In the genomic region with DNA sequence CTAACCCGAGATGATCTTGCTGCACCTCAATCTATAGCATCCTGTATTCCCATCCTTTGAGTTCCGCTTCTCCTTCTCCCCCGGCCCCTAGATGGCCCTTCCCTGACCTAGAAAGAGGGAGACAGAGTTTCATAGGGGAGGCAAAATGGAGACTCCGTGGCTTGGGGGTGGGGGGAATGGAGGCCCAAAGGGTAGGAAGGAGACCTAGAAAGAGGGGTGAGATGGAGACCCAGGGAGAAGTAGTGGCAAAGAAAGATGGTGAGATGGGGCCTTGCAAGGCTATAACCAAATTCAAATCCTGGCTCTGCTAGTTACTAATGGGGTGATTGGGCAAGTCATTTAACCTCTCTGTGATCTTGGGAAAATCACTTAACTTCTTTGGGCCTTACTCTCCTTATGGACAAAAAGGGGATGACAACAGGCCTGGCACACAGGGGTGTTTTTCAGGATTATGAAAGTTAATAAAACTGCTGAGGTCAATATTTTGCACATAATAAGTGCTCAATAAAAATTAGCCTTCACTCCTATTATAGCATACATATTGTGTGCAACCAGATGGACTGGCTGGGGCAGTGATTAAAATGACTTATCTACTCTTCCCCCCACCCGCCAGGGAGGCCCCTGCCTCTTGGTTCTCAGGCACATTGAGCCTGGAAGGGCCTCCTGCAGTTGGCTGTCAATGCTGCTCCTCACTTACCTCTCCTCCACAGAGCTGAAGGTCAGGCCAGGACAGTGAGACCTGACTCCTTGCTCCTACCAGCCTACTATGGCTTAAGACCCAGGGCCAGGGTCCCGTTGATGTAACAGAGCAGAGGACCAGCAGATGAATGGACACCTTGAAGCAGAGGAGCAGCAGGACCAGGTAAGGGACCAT, we compare ENCODE assay signal across 8 cellular contexts. TPM values are rescaled to one million over a fixed set of nuclear protein-coding genes. Genes with fewer than 3 reads are reported as not detected.
DNase-seq lines count a peak whose midpoint lies in the region; ATAC-seq and TF ChIP-seq lines count a peak whose summit lies in the region.

No MANE protein-coding gene starts in this region.

- no peaks in the 10 kb centered on the region for H3K27me3 Mint-ChIP-seq in natural killer cell treated with Interleukin-12 subunit alpha and Interleukin-12 subunit beta and Interleukin-15 and Interleukin-18, amount 100 ng/mL, for 72 hours

- H3K36me3 ChIP-seq in MM.1S (replicated peaks; ENCODE audit: insufficient read depth, low read length), result peaks cover 19% of the 10 kb centered on the region

- H3K9me2 ChIP-seq in MM.1S (replicated peaks; ENCODE audit: insufficient read depth, low read length), result no peaks in the 10 kb centered on the region

- H3F3A ChIP-seq in MM.1S (ENCODE audit: insufficient read depth, low read length), result peaks cover 35% of the 10 kb centered on the region

- H2AFZ ChIP-seq in MM.1S (ENCODE audit: low read length), result peak overlapping the region; percentile 83

- no peaks in the 10 kb centered on the region for H3K9me3 ChIP-seq in MM.1S (replicated peaks; ENCODE audit: insufficient read depth, low read length)

- H3K36me3 Mint-ChIP-seq in natural killer cell treated with Interleukin-12 subunit alpha and Interleukin-12 subunit beta and Interleukin-15 and Interleukin-18, amount 100 ng/mL, for 72 hours, result peaks cover 19% of the 10 kb centered on the region

- H3K27ac ChIP-seq in C4-2B (peak overlapping the region; percentile 96), MM.1S (ENCODE audit: low read length) (peak overlapping the region; percentile 63), dorsolateral prefrontal cortex (peak overlapping the region; percentile 76 to 100 (median 98))

- intact Hi-C loops in dorsolateral prefrontal cortex (cut with DNase I), result no loop called here

- H3K4me1 Mint-ChIP-seq in natural killer cell treated with Interleukin-12 subunit alpha and Interleukin-12 subunit beta and Interleukin-15 and Interleukin-18, amount 100 ng/mL, for 72 hours (ENCODE audit: low read depth in 2 of 2), result peaks cover 52% of the 10 kb centered on the region in 2 donors

- peaks cover 3% of the 10 kb centered on the region for H3K9me3 Mint-ChIP-seq in natural killer cell treated with Interleukin-12 subunit alpha and Interleukin-12 subunit beta and Interleukin-15 and Interleukin-18, amount 100 ng/mL, for 72 hours

- TF ChIP-seq CTCF in C4-2B (conservative IDR thresholded peaks at IDR 0.05), result no peak
- TF ChIP-seq CTCF in MM.1S (IDR thresholded peaks at IDR 0.05; ENCODE audit: low read length), result no peak; the same call in 1 of the 2 replicates
- TF ChIP-seq CTCF in dorsolateral prefrontal cortex (IDR thresholded peaks at IDR 0.05 in 54 of 56, conservative IDR thresholded peaks at IDR 0.05 in 2 of 56; ENCODE audit: low read depth in 1 of 56, partially characterized antibody in 56 of 56), result no peak

- peaks cover 28% of the 10 kb centered on the region for H4K20me1 ChIP-seq in MM.1S (ENCODE audit: insufficient read depth, low read length)

- H3K79me2 ChIP-seq in MM.1S (ENCODE audit: low read length), result peaks cover 47% of the 10 kb centered on the region

- H3K4me3 ChIP-seq in MM.1S (ENCODE audit: low read length) (peak overlapping the region; percentile 85), dorsolateral prefrontal cortex (peak overlapping the region; percentile 62 to 99 (median 85))

- H3K4me3 Mint-ChIP-seq in natural killer cell treated with Interleukin-12 subunit alpha and Interleukin-12 subunit beta and Interleukin-15 and Interleukin-18, amount 100 ng/mL, for 72 hours, result peak overlapping the region; percentile 96

- peak overlapping the region; percentile 82 for H3K9ac ChIP-seq in MM.1S (ENCODE audit: low read length)

- no peak for ATAC-seq in natural killer cell treated with Interleukin-12 subunit alpha and Interleukin-12 subunit beta and Interleukin-15 and Interleukin-18, amount 100 ng/mL, for 72 hours
- ATAC-seq in HG02763 (IDR thresholded peaks at IDR 0.05; ENCODE audit: unreplicated experiment) (no peak), HG03159 (IDR thresholded peaks at IDR 0.05; ENCODE audit: unreplicated experiment) (no peak)

- peaks cover 20% of the 10 kb centered on the region for H3K4me1 ChIP-seq in MM.1S (ENCODE audit: low read length)

- DNase-seq in MM.1S, result no peak
- DNase-seq in dorsolateral prefrontal cortex, result no peak
- DNase-seq in natural killer cell treated with Interleukin-12 subunit alpha and Interleukin-12 subunit beta and Interleukin-15 and Interleukin-18, amount 100 ng/mL, for 72 hours (ENCODE audit: low spot score), result no peak
- no peak for DNase-seq in NCI-H2081 treated with DMSO at 0.1 percent for 48 hours (lab: John Stamatoyannopoulos, UW)
- DNase-seq in middle frontal gyrus (ENCODE audit: extremely low spot score, low spot score), result no peak

- H3K27ac Mint-ChIP-seq in natural killer cell treated with Interleukin-12 subunit alpha and Interleukin-12 subunit beta and Interleukin-15 and Interleukin-18, amount 100 ng/mL, for 72 hours, result peak overlapping the region; percentile 97 to 99

- H3K27me3 ChIP-seq in MM.1S (replicated peaks; ENCODE audit: insufficient read depth, low read length) (no peaks in the 10 kb centered on the region), dorsolateral prefrontal cortex (no peaks in the 10 kb centered on the region)

- peak overlapping the region; percentile 96 for H3K4me2 ChIP-seq in MM.1S (ENCODE audit: low read depth, low read length)

RNA-seq across cellular contexts. Expression of gene SPHK2, which starts 0.6 kb away (rescaled TPM):
- 10 to 100 TPM; 40.7 to 88.8 (median 62.5) TPM for total RNA-seq in dorsolateral prefrontal cortex
- 10 to 100 TPM; 37.9 to 71.4 TPM for total RNA-seq in natural killer cell treated with Interleukin-12 subunit alpha and Interleukin-12 subunit beta and Interleukin-15 and Interleukin-18, amount 100 ng/mL, for 72 hours

RNA-seq across cellular contexts. Expression of gene RPL18, which starts 1.0 kb away (rescaled TPM):
- 100 to 1,000 TPM; 354 to 681 (median 462) TPM for total RNA-seq in dorsolateral prefrontal cortex
- 1,000 to 10,000 TPM; 1,029 to 1,552 TPM for total RNA-seq in natural killer cell treated with Interleukin-12 subunit alpha and Interleukin-12 subunit beta and Interleukin-15 and Interleukin-18, amount 100 ng/mL, for 72 hours

RNA-seq across cellular contexts. Expression of gene FAM83E, which starts 5.1 kb away (rescaled TPM):
- total RNA-seq in dorsolateral prefrontal cortex, result 1 to 10 TPM in 13 of 120 experiments, under 1 TPM in 18, not detected in 89; 0.25 to 2.6 (median 0.96) TPM
- 10 to 100 TPM in 1 of 2 donors, 1 to 10 TPM in 1; 3.5 to 13.7 TPM for total RNA-seq in natural killer cell treated with Interleukin-12 subunit alpha and Interleukin-12 subunit beta and Interleukin-15 and Interleukin-18, amount 100 ng/mL, for 72 hours

RNA-seq across cellular contexts. Expression of gene SPACA4, which starts 13.4 kb away (rescaled TPM):
- total RNA-seq in dorsolateral prefrontal cortex, result not detected
- not detected for total RNA-seq in natural killer cell treated with Interleukin-12 subunit alpha and Interleukin-12 subunit beta and Interleukin-15 and Interleukin-18, amount 100 ng/mL, for 72 hours

RNA-seq across cellular contexts. Expression of gene DBP, which starts 17.2 kb away (rescaled TPM):
- total RNA-seq in dorsolateral prefrontal cortex, result 10 to 100 TPM; 24.9 to 77.5 (median 41.6) TPM
- total RNA-seq in natural killer cell treated with Interleukin-12 subunit alpha and Interleukin-12 subunit beta and Interleukin-15 and Interleukin-18, amount 100 ng/mL, for 72 hours, result 1 to 10 TPM; 3.8 to 3.9 TPM
